1 cellular context compared by ENCODE assay signal in genomic region chr3:48016336-48016973, GRCh38.
TF ChIP-seq lines count a peak whose summit lies in the region.

A gene with protein sequence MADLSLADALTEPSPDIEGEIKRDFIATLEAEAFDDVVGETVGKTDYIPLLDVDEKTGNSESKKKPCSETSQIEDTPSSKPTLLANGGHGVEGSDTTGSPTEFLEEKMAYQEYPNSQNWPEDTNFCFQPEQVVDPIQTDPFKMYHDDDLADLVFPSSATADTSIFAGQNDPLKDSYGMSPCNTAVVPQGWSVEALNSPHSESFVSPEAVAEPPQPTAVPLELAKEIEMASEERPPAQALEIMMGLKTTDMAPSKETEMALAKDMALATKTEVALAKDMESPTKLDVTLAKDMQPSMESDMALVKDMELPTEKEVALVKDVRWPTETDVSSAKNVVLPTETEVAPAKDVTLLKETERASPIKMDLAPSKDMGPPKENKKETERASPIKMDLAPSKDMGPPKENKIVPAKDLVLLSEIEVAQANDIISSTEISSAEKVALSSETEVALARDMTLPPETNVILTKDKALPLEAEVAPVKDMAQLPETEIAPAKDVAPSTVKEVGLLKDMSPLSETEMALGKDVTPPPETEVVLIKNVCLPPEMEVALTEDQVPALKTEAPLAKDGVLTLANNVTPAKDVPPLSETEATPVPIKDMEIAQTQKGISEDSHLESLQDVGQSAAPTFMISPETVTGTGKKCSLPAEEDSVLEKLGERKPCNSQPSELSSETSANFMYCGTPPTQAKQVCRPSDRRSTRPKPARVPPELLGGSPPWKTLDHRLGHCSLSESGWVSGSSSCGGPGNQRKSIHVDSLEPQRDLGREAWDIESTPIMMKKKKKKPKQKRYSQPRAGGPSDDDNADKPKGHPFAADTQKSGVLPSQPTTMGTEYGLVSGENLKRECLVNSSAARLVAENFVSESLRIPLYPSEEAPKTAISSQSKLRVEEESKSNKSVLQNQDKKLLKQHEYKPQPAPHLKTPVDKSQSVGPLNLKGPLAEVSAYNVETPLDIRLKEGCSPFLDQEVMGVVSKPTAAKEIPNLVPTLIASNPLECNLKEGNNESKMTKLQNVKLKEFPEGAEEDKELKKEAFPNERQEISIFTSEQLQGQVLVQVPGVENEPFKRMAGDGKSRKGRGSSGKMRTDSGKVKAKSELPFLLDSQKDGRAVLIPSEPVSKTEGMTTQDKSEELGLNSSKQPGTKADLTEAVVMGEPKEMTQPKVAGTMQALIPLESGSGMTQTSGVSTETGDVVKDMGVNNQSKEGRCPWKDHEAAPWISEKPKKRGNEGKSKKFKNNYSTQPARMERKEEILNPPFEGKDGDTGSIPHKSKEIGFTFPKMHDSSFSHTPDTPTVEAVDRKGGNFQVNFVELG (N-terminal part only) (minus strand): TSS chr3:48016416. CDS start chr3:47998860, 17,556 bp downstream.

TF ChIP-seq in GM12878, 131 proteins besides CTCF, POLR2A, EP300 and RAD21:
- TF ChIP-seq NRF1 (conservative IDR thresholded peaks at IDR 0.05; ENCODE audit: low read depth, low read length) (no peak), SREBF1 (IDR thresholded peaks at IDR 0.05; ENCODE audit: low read length) (no peak), NR2C1 (IDR thresholded peaks at IDR 0.05) (no peak), ESRRA (IDR thresholded peaks at IDR 0.05; ENCODE audit: low read length) (no peak), NR2C2 (IDR thresholded peaks at IDR 0.05; ENCODE audit: borderline replicate concordance, control insufficient read depth, insufficient read length, low read depth) (no peak), KLF5 (IDR thresholded peaks at IDR 0.05; ENCODE audit: partially characterized antibody) (no peak), IKZF2 (IDR thresholded peaks at IDR 0.05) (no peak), DPF2 (IDR thresholded peaks at IDR 0.05) (no peak)
- TF ChIP-seq, protein P1, sequence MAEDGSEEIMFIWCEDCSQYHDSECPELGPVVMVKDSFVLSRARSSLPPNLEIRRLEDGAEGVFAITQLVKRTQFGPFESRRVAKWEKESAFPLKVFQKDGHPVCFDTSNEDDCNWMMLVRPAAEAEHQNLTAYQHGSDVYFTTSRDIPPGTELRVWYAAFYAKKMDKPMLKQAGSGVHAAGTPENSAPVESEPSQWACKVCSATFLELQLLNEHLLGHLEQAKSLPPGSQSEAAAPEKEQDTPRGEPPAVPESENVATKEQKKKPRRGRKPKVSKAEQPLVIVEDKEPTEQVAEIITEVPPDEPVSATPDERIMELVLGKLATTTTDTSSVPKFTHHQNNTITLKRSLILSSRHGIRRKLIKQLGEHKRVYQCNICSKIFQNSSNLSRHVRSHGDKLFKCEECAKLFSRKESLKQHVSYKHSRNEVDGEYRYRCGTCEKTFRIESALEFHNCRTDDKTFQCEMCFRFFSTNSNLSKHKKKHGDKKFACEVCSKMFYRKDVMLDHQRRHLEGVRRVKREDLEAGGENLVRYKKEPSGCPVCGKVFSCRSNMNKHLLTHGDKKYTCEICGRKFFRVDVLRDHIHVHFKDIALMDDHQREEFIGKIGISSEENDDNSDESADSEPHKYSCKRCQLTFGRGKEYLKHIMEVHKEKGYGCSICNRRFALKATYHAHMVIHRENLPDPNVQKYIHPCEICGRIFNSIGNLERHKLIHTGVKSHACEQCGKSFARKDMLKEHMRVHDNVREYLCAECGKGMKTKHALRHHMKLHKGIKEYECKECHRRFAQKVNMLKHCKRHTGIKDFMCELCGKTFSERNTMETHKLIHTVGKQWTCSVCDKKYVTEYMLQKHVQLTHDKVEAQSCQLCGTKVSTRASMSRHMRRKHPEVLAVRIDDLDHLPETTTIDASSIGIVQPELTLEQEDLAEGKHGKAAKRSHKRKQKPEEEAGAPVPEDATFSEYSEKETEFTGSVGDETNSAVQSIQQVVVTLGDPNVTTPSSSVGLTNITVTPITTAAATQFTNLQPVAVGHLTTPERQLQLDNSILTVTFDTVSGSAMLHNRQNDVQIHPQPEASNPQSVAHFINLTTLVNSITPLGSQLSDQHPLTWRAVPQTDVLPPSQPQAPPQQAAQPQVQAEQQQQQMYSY (CRISPR knock-in tag; IDR thresholded peaks at IDR 0.05), result no peak
- TF ChIP-seq, protein P2, sequence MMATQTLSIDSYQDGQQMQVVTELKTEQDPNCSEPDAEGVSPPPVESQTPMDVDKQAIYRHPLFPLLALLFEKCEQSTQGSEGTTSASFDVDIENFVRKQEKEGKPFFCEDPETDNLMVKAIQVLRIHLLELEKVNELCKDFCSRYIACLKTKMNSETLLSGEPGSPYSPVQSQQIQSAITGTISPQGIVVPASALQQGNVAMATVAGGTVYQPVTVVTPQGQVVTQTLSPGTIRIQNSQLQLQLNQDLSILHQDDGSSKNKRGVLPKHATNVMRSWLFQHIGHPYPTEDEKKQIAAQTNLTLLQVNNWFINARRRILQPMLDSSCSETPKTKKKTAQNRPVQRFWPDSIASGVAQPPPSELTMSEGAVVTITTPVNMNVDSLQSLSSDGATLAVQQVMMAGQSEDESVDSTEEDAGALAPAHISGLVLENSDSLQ (IDR thresholded peaks at IDR 0.05), result no peak
- TF ChIP-seq, protein P3, sequence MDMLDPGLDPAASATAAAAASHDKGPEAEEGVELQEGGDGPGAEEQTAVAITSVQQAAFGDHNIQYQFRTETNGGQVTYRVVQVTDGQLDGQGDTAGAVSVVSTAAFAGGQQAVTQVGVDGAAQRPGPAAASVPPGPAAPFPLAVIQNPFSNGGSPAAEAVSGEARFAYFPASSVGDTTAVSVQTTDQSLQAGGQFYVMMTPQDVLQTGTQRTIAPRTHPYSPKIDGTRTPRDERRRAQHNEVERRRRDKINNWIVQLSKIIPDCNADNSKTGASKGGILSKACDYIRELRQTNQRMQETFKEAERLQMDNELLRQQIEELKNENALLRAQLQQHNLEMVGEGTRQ (IDR thresholded peaks at IDR 0.05; ENCODE audit: borderline replicate concordance, low read depth, low read length), result no peak
